ENCODE assay signal across 1 cellular context in genomic region chr3:12994607-12995388, GRCh38.
TF ChIP-seq lines count a peak whose summit lies in the region.

No MANE protein-coding gene starts in this region.

TF ChIP-seq in HepG2, 621 proteins besides CTCF, POLR2A, EP300 and RAD21 (continued from another document and continues in another):
- TF ChIP-seq KIAA2018 (CRISPR knock-in tag; IDR thresholded peaks at IDR 0.05; ENCODE audit: borderline replicate concordance) (no peak), HNRNPLL (IDR thresholded peaks at IDR 0.05; ENCODE audit: low read depth, low read length, poor library complexity, severe bottlenecking) (peak; percentile 71), NCOA1 (CRISPR knock-in tag; IDR thresholded peaks at IDR 0.05) (peak; percentile 91), FIP1L1 (IDR thresholded peaks at IDR 0.05; ENCODE audit: borderline replicate concordance, insufficient read depth, low read depth, low read length) (no peak), FOXA3 (CRISPR knock-in tag; IDR thresholded peaks at IDR 0.05) (peak; percentile 38; the same call in 1 of the 2 replicates), KDM3A (CRISPR knock-in tag; IDR thresholded peaks at IDR 0.05; ENCODE audit: low read depth) (peak; percentile 81), MAX (IDR thresholded peaks at IDR 0.05) (peak; percentile 69), ZNF335 (CRISPR knock-in tag; IDR thresholded peaks at IDR 0.05) (no peak), NCOA2 (CRISPR knock-in tag; IDR thresholded peaks at IDR 0.05) (0 out of 2 replicates have a peak, but pooled peaks have one; percentile 14), FOSL2 (CRISPR knock-in tag; IDR thresholded peaks at IDR 0.05) (peak; percentile 52), ZNF580 (CRISPR knock-in tag; IDR thresholded peaks at IDR 0.05; ENCODE audit: borderline replicate concordance, low read depth) (peak; percentile 63; the same call in 1 of the 2 replicates), SP5 (CRISPR knock-in tag; IDR thresholded peaks at IDR 0.05; ENCODE audit: borderline replicate concordance, low read depth) (peak; percentile 42; the same call in 1 of the 2 replicates), KAT8 (CRISPR knock-in tag; IDR thresholded peaks at IDR 0.05) (peak; percentile 86), ZNF619 (CRISPR knock-in tag; IDR thresholded peaks at IDR 0.05) (no peak), ZNF660 (CRISPR knock-in tag; IDR thresholded peaks at IDR 0.05; ENCODE audit: borderline replicate concordance, low read depth) (no peak), ZBTB26 (CRISPR knock-in tag; IDR thresholded peaks at IDR 0.05; ENCODE audit: borderline replicate concordance) (0 out of 2 replicates have a peak, but pooled peaks have one; percentile 57), MXD3 (CRISPR knock-in tag; IDR thresholded peaks at IDR 0.05) (peak; percentile 71; the same call in 1 of the 2 replicates), KDM4B (CRISPR knock-in tag; IDR thresholded peaks at IDR 0.05) (no peak), IKZF5 (CRISPR knock-in tag; IDR thresholded peaks at IDR 0.05) (peak; percentile 77), CBX1 (IDR thresholded peaks at IDR 0.05; ENCODE audit: low read depth) (no peak), ZNF879 (CRISPR knock-in tag; IDR thresholded peaks at IDR 0.05) (no peak), ZNF710 (CRISPR knock-in tag; IDR thresholded peaks at IDR 0.05; ENCODE audit: borderline replicate concordance) (0 out of 2 replicates have a peak, but pooled peaks have one; percentile 39), ZNF468 (CRISPR knock-in tag; IDR thresholded peaks at IDR 0.05) (no peak)
- TF ChIP-seq, protein P1, sequence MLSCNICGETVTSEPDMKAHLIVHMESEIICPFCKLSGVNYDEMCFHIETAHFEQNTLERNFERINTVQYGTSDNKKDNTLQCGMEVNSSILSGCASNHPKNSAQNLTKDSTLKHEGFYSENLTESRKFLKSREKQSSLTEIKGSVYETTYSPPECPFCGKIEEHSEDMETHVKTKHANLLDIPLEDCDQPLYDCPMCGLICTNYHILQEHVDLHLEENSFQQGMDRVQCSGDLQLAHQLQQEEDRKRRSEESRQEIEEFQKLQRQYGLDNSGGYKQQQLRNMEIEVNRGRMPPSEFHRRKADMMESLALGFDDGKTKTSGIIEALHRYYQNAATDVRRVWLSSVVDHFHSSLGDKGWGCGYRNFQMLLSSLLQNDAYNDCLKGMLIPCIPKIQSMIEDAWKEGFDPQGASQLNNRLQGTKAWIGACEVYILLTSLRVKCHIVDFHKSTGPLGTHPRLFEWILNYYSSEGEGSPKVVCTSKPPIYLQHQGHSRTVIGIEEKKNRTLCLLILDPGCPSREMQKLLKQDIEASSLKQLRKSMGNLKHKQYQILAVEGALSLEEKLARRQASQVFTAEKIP (CRISPR knock-in tag; IDR thresholded peaks at IDR 0.05; ENCODE audit: borderline replicate concordance): no peak
- TF ChIP-seq, protein P2, sequence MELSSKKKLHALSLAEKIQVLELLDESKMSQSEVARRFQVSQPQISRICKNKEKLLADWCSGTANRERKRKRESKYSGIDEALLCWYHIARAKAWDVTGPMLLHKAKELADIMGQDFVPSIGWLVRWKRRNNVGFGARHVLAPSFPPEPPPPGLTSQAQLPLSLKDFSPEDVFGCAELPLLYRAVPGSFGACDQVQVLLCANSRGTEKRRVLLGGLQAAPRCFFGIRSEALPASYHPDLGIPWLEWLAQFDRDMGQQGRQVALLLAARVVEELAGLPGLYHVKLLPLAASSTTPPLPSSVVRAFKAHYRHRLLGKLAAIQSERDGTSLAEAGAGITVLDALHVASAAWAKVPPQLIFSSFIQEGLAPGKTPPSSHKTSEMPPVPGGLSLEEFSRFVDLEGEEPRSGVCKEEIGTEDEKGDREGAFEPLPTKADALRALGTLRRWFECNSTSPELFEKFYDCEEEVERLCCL (CRISPR knock-in tag; IDR thresholded peaks at IDR 0.05; ENCODE audit: borderline replicate concordance): no peak
- TF ChIP-seq, protein P3, sequence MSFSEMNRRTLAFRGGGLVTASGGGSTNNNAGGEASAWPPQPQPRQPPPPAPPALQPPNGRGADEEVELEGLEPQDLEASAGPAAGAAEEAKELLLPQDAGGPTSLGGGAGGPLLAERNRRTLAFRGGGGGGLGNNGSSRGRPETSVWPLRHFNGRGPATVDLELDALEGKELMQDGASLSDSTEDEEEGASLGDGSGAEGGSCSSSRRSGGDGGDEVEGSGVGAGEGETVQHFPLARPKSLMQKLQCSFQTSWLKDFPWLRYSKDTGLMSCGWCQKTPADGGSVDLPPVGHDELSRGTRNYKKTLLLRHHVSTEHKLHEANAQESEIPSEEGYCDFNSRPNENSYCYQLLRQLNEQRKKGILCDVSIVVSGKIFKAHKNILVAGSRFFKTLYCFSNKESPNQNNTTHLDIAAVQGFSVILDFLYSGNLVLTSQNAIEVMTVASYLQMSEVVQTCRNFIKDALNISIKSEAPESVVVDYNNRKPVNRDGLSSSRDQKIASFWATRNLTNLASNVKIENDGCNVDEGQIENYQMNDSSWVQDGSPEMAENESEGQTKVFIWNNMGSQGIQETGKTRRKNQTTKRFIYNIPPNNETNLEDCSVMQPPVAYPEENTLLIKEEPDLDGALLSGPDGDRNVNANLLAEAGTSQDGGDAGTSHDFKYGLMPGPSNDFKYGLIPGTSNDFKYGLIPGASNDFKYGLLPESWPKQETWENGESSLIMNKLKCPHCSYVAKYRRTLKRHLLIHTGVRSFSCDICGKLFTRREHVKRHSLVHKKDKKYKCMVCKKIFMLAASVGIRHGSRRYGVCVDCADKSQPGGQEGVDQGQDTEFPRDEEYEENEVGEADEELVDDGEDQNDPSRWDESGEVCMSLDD (CRISPR knock-in tag; IDR thresholded peaks at IDR 0.05; ENCODE audit: borderline replicate concordance): no peak
- TF ChIP-seq, protein P4, sequence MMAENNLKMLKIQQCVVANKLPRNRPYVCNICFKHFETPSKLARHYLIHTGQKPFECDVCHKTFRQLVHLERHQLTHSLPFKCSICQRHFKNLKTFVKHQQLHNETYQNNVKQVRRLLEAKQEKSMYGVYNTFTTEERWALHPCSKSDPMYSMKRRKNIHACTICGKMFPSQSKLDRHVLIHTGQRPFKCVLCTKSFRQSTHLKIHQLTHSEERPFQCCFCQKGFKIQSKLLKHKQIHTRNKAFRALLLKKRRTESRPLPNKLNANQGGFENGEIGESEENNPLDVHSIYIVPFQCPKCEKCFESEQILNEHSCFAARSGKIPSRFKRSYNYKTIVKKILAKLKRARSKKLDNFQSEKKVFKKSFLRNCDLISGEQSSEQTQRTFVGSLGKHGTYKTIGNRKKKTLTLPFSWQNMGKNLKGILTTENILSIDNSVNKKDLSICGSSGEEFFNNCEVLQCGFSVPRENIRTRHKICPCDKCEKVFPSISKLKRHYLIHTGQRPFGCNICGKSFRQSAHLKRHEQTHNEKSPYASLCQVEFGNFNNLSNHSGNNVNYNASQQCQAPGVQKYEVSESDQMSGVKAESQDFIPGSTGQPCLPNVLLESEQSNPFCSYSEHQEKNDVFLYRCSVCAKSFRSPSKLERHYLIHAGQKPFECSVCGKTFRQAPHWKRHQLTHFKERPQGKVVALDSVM (CRISPR knock-in tag; IDR thresholded peaks at IDR 0.05): no peak; the same call in none of the 2 replicates
- TF ChIP-seq, protein P5, sequence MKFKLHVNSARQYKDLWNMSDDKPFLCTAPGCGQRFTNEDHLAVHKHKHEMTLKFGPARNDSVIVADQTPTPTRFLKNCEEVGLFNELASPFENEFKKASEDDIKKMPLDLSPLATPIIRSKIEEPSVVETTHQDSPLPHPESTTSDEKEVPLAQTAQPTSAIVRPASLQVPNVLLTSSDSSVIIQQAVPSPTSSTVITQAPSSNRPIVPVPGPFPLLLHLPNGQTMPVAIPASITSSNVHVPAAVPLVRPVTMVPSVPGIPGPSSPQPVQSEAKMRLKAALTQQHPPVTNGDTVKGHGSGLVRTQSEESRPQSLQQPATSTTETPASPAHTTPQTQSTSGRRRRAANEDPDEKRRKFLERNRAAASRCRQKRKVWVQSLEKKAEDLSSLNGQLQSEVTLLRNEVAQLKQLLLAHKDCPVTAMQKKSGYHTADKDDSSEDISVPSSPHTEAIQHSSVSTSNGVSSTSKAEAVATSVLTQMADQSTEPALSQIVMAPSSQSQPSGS (CRISPR knock-in tag; IDR thresholded peaks at IDR 0.05): peak; percentile 70; the same call in 1 of the 2 replicates
